23 cellular contexts compared by ENCODE assay signal in genomic region chr6:163428373-163428772, GRCh38. TPM values are rescaled to one million over a fixed set of nuclear protein-coding genes. Genes with fewer than 3 reads are reported as not detected.
DNase-seq lines count a peak whose midpoint lies in the region; ATAC-seq, FAIRE-seq and TF ChIP-seq lines count a peak whose summit lies in the region.
"Had no signal": no experiment of that assay in that cellular context is flagged by ENCODE, and none has a peak within 500 bp of the region (broad histone marks: within the 10 kb centered on the region; RNA-seq: fewer than 3 reads in every experiment).

No MANE protein-coding gene starts in this region.

- DNase-seq in GM23338 (ENCODE audit: low spot score) = no peak
- no peak for DNase-seq in RCC 7860 (ENCODE audit: low spot score)
- no peak for DNase-seq in tibial artery
- no peak for DNase-seq in AML-193 (lab: John Stamatoyannopoulos, UW)
- no peak for DNase-seq in NCI-H524 treated with DMSO at 0.1 percent for 48 hours (lab: John Stamatoyannopoulos, UW)
- DNase-seq: activated CD4-positive, alpha-beta T cell treated with anti-CD3 and anti-CD28 coated beads for 36 hours; activated effector memory CD4-positive, alpha-beta T cell treated with anti-CD3 and anti-CD28 coated beads, Interleukin-2, amount 50 U/mL, for 16 hours; activated naive CD8-positive, alpha-beta T cell treated with anti-CD3 and anti-CD28 coated beads for 36 hours; activated T-cell treated with anti-CD3 and anti-CD28 coated beads, Interleukin-2, amount 50 U/mL, for 1 hour; cerebellar nuclear complex; DMS79 treated with DMSO at 0.1 percent for 48 hours; head of caudate nucleus; NCI-H1436 treated with DMSO at 0.1 percent for 48 hours; NCI-H345; spleen had no signal

- peaks cover 61% of the 10 kb centered on the region for H3K4me1 Mint-ChIP-seq in GM23338

- H3K4me1 ChIP-seq in GM23338 (ENCODE audit: insufficient read depth) = peaks cover 46% of the 10 kb centered on the region
- peaks cover 45 to 77% (median 58%) of the 10 kb centered on the region in 3 donors for H3K4me1 ChIP-seq in skeletal muscle tissue (ENCODE audit: control insufficient read depth in 3 of 3, insufficient read depth in 3 of 3, low read length in 3 of 3)
- peaks cover 0 to 97% (median 40%) of the 10 kb centered on the region in 4 donors for H3K4me1 ChIP-seq in tibial artery

- H3K36me3 ChIP-seq in GM23338 (ENCODE audit: insufficient read depth) (no peaks in the 10 kb centered on the region), skeletal muscle tissue (ENCODE audit: control insufficient read depth in 3 of 3, insufficient read depth in 3 of 3, low read length in 3 of 3) (no peaks in the 10 kb centered on the region), tibial artery (no peaks in the 10 kb centered on the region)
- H3K36me3 ChIP-seq: SJSA1, spleen had no signal

- H2AFZ ChIP-seq in GM23338 = no peak overlapping the region

- no peaks in the 10 kb centered on the region for H3K27me3 Mint-ChIP-seq in GM23338 (ENCODE audit: insufficient read depth, low read depth, poor library complexity)
- H3K27me3 Mint-ChIP-seq: activated CD4-positive, alpha-beta T cell treated with anti-CD3 and anti-CD28 coated beads for 36 hours; activated naive CD8-positive, alpha-beta T cell treated with anti-CD3 and anti-CD28 coated beads for 36 hours; naive B cell had no signal

- no peaks in the 10 kb centered on the region for H3K9me3 Mint-ChIP-seq in GM23338
- H3K9me3 Mint-ChIP-seq: activated naive CD8-positive, alpha-beta T cell treated with anti-CD3 and anti-CD28 coated beads for 36 hours; CD14-positive monocyte; naive B cell; T-helper 1 cell treated with Interleukin-12 subunit alpha and Interleukin-12 subunit beta and Interleukin-4 antibody, amounts not matched to agents 30 μg/mL and 1 μg/mL, for 36 hours had no signal

- H3K9me2 ChIP-seq in GM23338 (ENCODE audit: insufficient read depth) = no peaks in the 10 kb centered on the region

- H3K36me3 Mint-ChIP-seq in GM23338 (ENCODE audit: low read depth) = no peaks in the 10 kb centered on the region; the same call in 2 of the 3 replicates
- H3K36me3 Mint-ChIP-seq: naive B cell had no signal

- H3K27me3 ChIP-seq in GM23338 (ENCODE audit: insufficient read depth) (no peaks in the 10 kb centered on the region), skeletal muscle tissue (ENCODE audit: control insufficient read depth in 3 of 3, insufficient read depth in 3 of 3, low read length in 3 of 3) (no peaks in the 10 kb centered on the region), tibial artery (no peaks in the 10 kb centered on the region)
- H3K27me3 ChIP-seq: SJSA1, spleen had no signal

- peak overlapping the region in 2 of 3 donors; percentile 4 to 49 for H3K9ac ChIP-seq in skeletal muscle tissue (ENCODE audit: low read depth in 1 of 3, low read length in 3 of 3)

- no peak overlapping the region for H3K4me3 Mint-ChIP-seq in GM23338
- H3K4me3 Mint-ChIP-seq: activated CD4-positive, alpha-beta T cell treated with anti-CD3 and anti-CD28 coated beads for 36 hours; activated naive CD8-positive, alpha-beta T cell treated with anti-CD3 and anti-CD28 coated beads for 36 hours; CD14-positive monocyte; naive B cell; T-helper 1 cell treated with Interleukin-12 subunit alpha and Interleukin-12 subunit beta and Interleukin-4 antibody, amounts not matched to agents 30 μg/mL and 1 μg/mL, for 36 hours had no signal

- intact Hi-C loops in tibial artery (cut with DNase I; ENCODE audit: low total_unique reads) = no loop called here

- H3K4me2 ChIP-seq in GM23338 = no peak overlapping the region

- H3K27ac ChIP-seq in GM23338 (ENCODE audit: low read depth) (no peak overlapping the region), skeletal muscle tissue (ENCODE audit: low read depth, low read length) (no peak overlapping the region), tibial artery (no peak overlapping the region)
- H3K27ac ChIP-seq: epithelial cell of prostate, SJSA1, spleen had no signal

- no peak overlapping the region for H3K4me3 ChIP-seq in GM23338
- H3K4me3 ChIP-seq in skeletal muscle tissue (ENCODE audit: low read length in 3 of 3) = no peak overlapping the region
- H3K4me3 ChIP-seq in tibial artery = no peak overlapping the region
- H3K4me3 ChIP-seq: SJSA1, spleen had no signal

- peaks cover 44% of the 10 kb centered on the region; the same call in 1 of the 2 replicates for H4K20me1 ChIP-seq in GM23338 (replicated peaks; ENCODE audit: insufficient read depth)

- no peak for ATAC-seq in GM23338
- ATAC-seq: activated CD4-positive, alpha-beta T cell treated with anti-CD3 and anti-CD28 coated beads for 36 hours; HCT116 had no signal

- TF ChIP-seq CTCF in GM23338 (conservative IDR thresholded peaks at IDR 0.05; ENCODE audit: low read depth in 2 of 2) (no peak), tibial artery (IDR thresholded peaks at IDR 0.05) (no peak)

- peaks cover 100% of the 10 kb centered on the region for H3K79me2 ChIP-seq in GM23338 (replicated peaks; ENCODE audit: insufficient read depth)

- no peaks in the 10 kb centered on the region for H3F3A ChIP-seq in GM23338 (replicated peaks; ENCODE audit: low read depth)

- FAIRE-seq in RCC 7860 (lab: Jason Lieb, UNC) (peak; percentile 4), islet of Langerhans (lab: Jason Lieb, UNC) (peak; percentile 90)

- H3K9me3 ChIP-seq in skeletal muscle tissue (ENCODE audit: control insufficient read depth in 3 of 3, low read length in 3 of 3) (no peaks in the 10 kb centered on the region), tibial artery (no peaks in the 10 kb centered on the region)
- H3K9me3 ChIP-seq: SJSA1, spleen had no signal

- H3K27ac Mint-ChIP-seq in GM23338 = peak overlapping the region; percentile 73; the same call in 1 of the 2 replicates
- H3K27ac Mint-ChIP-seq: activated CD4-positive, alpha-beta T cell treated with anti-CD3 and anti-CD28 coated beads for 36 hours; activated naive CD8-positive, alpha-beta T cell treated with anti-CD3 and anti-CD28 coated beads for 36 hours; T-helper 1 cell treated with Interleukin-12 subunit alpha and Interleukin-12 subunit beta and Interleukin-4 antibody, amounts not matched to agents 30 μg/mL and 1 μg/mL, for 36 hours had no signal

TF ChIP-seq in GM23338, 12 proteins besides CTCF, POLR2A, EP300 and RAD21 (continues in another document):
- TF ChIP-seq EZH2phosphoT487 (IDR thresholded peaks at IDR 0.05; ENCODE audit: unreplicated experiment) (no peak), CREB1 (CRISPR knock-in tag; IDR thresholded peaks at IDR 0.05; ENCODE audit: low read depth) (no peak), POLR2AphosphoS5 (IDR thresholded peaks at IDR 0.05; ENCODE audit: low read depth) (no peak), REST (IDR thresholded peaks at IDR 0.05; ENCODE audit: unreplicated experiment) (no peak)

RNA-seq across cellular contexts. Expression of gene QKI, which starts 13.9 kb away (rescaled TPM):
- 150 and 159 TPM in 2 replicates for total RNA-seq in GM23338 (2014; rRNA removed; shearing (Covaris generic))
- 53.7 and 60.8 TPM in 2 replicates for polyA plus RNA-seq in GM23338 (2016; fragmentation: Nextera tagmentation; extraction: Ambion mirVana)
- total RNA-seq in skeletal muscle tissue = 274 TPM
